Comparison of ENCODE assay signal across 24 cellular contexts in the genomic region with DNA sequence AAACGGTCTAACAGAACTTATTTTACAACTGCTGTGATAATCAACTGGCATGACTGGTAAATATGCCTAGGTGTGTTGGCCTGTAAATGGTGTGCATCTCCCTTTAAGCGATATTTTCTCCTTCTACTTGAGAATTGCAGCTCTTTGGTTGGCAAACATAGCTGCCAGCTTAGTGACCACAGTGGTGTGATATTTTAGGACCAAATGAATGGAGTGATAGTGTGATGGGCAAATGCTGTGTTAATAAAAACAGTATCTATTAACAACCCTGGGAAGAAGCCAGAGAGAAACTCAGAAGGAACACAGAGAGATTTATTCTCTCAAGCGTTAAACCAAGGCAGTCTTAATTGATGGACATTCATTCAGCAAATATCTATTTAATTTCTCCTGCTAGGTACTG.
"Had no signal": no experiment of that assay in that cellular context is flagged by ENCODE, and none has a peak within 500 bp of the region (broad histone marks: within the 10 kb centered on the region; RNA-seq: fewer than 3 reads in every experiment).

No MANE protein-coding gene starts in this region.

- H3K4me1 ChIP-seq: foreskin keratinocyte, gastrocnemius medialis had no signal

- ATAC-seq: effector memory CD8-positive, alpha-beta T cell; esophagus mucosa; foreskin keratinocyte; gastrocnemius medialis; gastroesophageal sphincter; heart left ventricle had no signal

- H3K27me3 ChIP-seq: colonic mucosa, dorsolateral prefrontal cortex, esophagus squamous epithelium, foreskin keratinocyte, gastrocnemius medialis, heart left ventricle had no signal

- H3K27ac Mint-ChIP-seq: dendritic cell treated with granulocyte-macrophage colony-stimulating factor and Interleukin-4, amounts not matched to agents 40 ng/mL and 50 ng/mL, for 4 days; effector memory CD8-positive, alpha-beta T cell; endodermal cell had no signal

- H3K27ac ChIP-seq: colonic mucosa, coronary artery, epithelial cell of prostate, esophagus muscularis mucosa, esophagus squamous epithelium, foreskin keratinocyte, gastrocnemius medialis, gastroesophageal sphincter, heart left ventricle had no signal

- H3K4me3 Mint-ChIP-seq: dendritic cell treated with granulocyte-macrophage colony-stimulating factor and Interleukin-4, amounts not matched to agents 40 ng/mL and 50 ng/mL, for 4 days; effector memory CD8-positive, alpha-beta T cell; endodermal cell had no signal

- H3K9me3 ChIP-seq: colonic mucosa, esophagus muscularis mucosa, esophagus squamous epithelium, gastrocnemius medialis, gastroesophageal sphincter, heart left ventricle had no signal

- H3K9me3 Mint-ChIP-seq: dendritic cell treated with granulocyte-macrophage colony-stimulating factor and Interleukin-4, amounts not matched to agents 40 ng/mL and 50 ng/mL, for 4 days; effector memory CD8-positive, alpha-beta T cell; endodermal cell had no signal

- DNase-seq: colonic mucosa; cortex of kidney; dermis blood vessel endothelial cell; dorsolateral prefrontal cortex; effector CD4-positive, alpha-beta T cell; effector CD8-positive, alpha-beta T cell; effector memory CD4-positive, alpha-beta T cell; effector memory CD8-positive, alpha-beta T cell; erythroblast; esophagus squamous epithelium; foreskin fibroblast; foreskin keratinocyte; foreskin melanocyte; gastrocnemius medialis; glutamatergic neuron; head of caudate nucleus; heart left ventricle had no signal

- H3K36me3 ChIP-seq: colonic mucosa, esophagus muscularis mucosa, esophagus squamous epithelium, gastrocnemius medialis, gastroesophageal sphincter, heart left ventricle had no signal

- H3K4me3 ChIP-seq: colonic mucosa, coronary artery, dorsolateral prefrontal cortex, esophagus muscularis mucosa, esophagus squamous epithelium, gastrocnemius medialis, gastroesophageal sphincter, heart left ventricle had no signal
